15 cellular contexts compared by ENCODE assay signal in genomic region chr1:29934255-29934654, GRCh38.
A peak's percentile ranks its signal among the peaks of the same experiment; 100 is the strongest.
DNase-seq lines count a peak whose midpoint lies in the region; ATAC-seq, FAIRE-seq and TF ChIP-seq lines count a peak whose summit lies in the region.
"Had no signal": no experiment of that assay in that cellular context is flagged by ENCODE, and none has a peak within 500 bp of the region (broad histone marks: within the 10 kb centered on the region; RNA-seq: fewer than 3 reads in every experiment).

No MANE protein-coding gene starts in this region.

- no peak overlapping the region for H4K5ac ChIP-seq in H1 (ENCODE audit: insufficient read length, low read depth, low read length)

- peaks cover 6% of the 10 kb centered on the region for H3K27me3 Mint-ChIP-seq in neural progenitor cell (ENCODE audit: insufficient read depth, low read depth)

- H2BK12ac ChIP-seq in H1 (ENCODE audit: low read depth, low read length) = peak overlapping the region; percentile 85; the same call in 1 of the 2 replicates

- POLR2A ChIA-PET in H1 (lab: Charles Lee; ENCODE audit: partially characterized antibody) = interaction anchor here (1.4 kb wide), 1 partner anchor 148 kb away, joined by 3 read pairs; no protein-coding TSS in a partner anchor

- H2BK20ac ChIP-seq in H1 (ENCODE audit: low read length) = no peak overlapping the region; the same call in 1 of the 2 replicates

- H3K23ac ChIP-seq in H1 (ENCODE audit: insufficient read length) = no peak overlapping the region

- no peak overlapping the region for H2BK5ac ChIP-seq in H1 (ENCODE audit: low read depth, low read length)

- H3K4me2 ChIP-seq in H1 (ENCODE audit: insufficient read depth in 1 of 2, low read depth in 2 of 2, low read length in 2 of 2) = no peak overlapping the region
- no peak overlapping the region for H3K4me2 ChIP-seq in neural progenitor cell

- WGBS in H1 (ENCODE audit: extremely low coverage in 1 of 2, insufficient coverage in 1 of 2, insufficient read length in 1 of 2, insufficient replicate concordance in 2 of 2, low coverage in 1 of 2, low lambda C conversion rate in 2 of 2, missing lambda C conversion rate in 1 of 2), 2 experiments = 96% methylated on average over 4 of the region's 6 CpGs; no CpG with 5 or more reads in 1 of the 2 experiments

- H3K4me1 ChIP-seq in H1 (replicated peaks in 1 of 4; ENCODE audit: control insufficient read depth in 3 of 4, insufficient read depth in 4 of 4, low read length in 3 of 4) = peaks cover 0 to 11% (median 10%) of the 10 kb centered on the region in 4 experiments; a peak in 6 of 7 replicates
- peaks cover 12% of the 10 kb centered on the region for H3K4me1 ChIP-seq in neural progenitor cell
- H3K4me1 ChIP-seq: HAP-1 had no signal

- peaks cover 37% of the 10 kb centered on the region for H3K4me1 Mint-ChIP-seq in neural progenitor cell
- H3K4me1 Mint-ChIP-seq: B cell had no signal

- TF ChIP-seq RAD21 in H1 (IDR thresholded peaks at IDR 0.05 in 1 of 2, conservative IDR thresholded peaks at IDR 0.05 in 1 of 2; ENCODE audit: low read depth in 2 of 2, low read length in 2 of 2) = no peak

- H3K14ac ChIP-seq in H1 (ENCODE audit: insufficient read length) = no peak overlapping the region

- TF ChIP-seq EP300 in H1 (IDR thresholded peaks at IDR 0.05; ENCODE audit: borderline replicate concordance in 1 of 2, low read depth in 2 of 2, low read length in 2 of 2) = no peak

- H4K91ac ChIP-seq in H1 (replicated peaks; ENCODE audit: insufficient read length, low read length) = peak overlapping the region; percentile 38

- no peak overlapping the region for H3K56ac ChIP-seq in H1 (replicated peaks; ENCODE audit: insufficient read length, low read depth, low read length)

- H3K4ac ChIP-seq in H1 (replicated peaks; ENCODE audit: insufficient read length, low read depth, low read length) = no peak overlapping the region

- ATAC-seq in HG03571 (IDR thresholded peaks at IDR 0.05; ENCODE audit: unreplicated experiment) = no peak
- ATAC-seq: CD8-positive, alpha-beta T cell; GM12878 had no signal

- H3K36me3 Mint-ChIP-seq in neural progenitor cell = no peaks in the 10 kb centered on the region
- H3K36me3 Mint-ChIP-seq: CD8-positive, alpha-beta T cell had no signal

- no peak overlapping the region for H2BK120ac ChIP-seq in H1 (replicated peaks; ENCODE audit: low read depth, low read length)

- no peak for FAIRE-seq in H1 (lab: Jason Lieb, UNC)
- FAIRE-seq: GM12878 had no signal

- H3K9ac ChIP-seq in H1 (replicated peaks in 1 of 4; ENCODE audit: extremely low read depth in 1 of 4, low read depth in 3 of 4, low read length in 3 of 4) (no peak overlapping the region), neural progenitor cell (no peak overlapping the region)

- H3K4me3 ChIP-seq in MG63 (no peak overlapping the region), H1 (ENCODE audit: extremely low read depth in 1 of 4, insufficient read depth in 2 of 4, low read depth in 3 of 4, low read length in 4 of 4) (no peak overlapping the region), neural progenitor cell (no peak overlapping the region)
- H3K4me3 ChIP-seq: BLaER1 treated with 17β-estradiol and CSF1 and Interleukin-3, amounts not matched to agents 10 nM and 100 nM; GM12878; HAP-1 had no signal

- H3K4me3 Mint-ChIP-seq in neural progenitor cell = no peak overlapping the region
- H3K4me3 Mint-ChIP-seq: B cell; CD8-positive, alpha-beta T cell had no signal

- H3K9me3 Mint-ChIP-seq in neural progenitor cell = no peaks in the 10 kb centered on the region
- H3K9me3 Mint-ChIP-seq: CD8-positive, alpha-beta T cell had no signal

- H3K9me3 ChIP-seq in MG63 = no peaks in the 10 kb centered on the region
- no peaks in the 10 kb centered on the region for H3K9me3 ChIP-seq in H1 (ENCODE audit: insufficient read depth in 2 of 2, low read depth in 1 of 2, low read length in 1 of 2)
- H3K9me3 ChIP-seq in neural progenitor cell (ENCODE audit: low read depth) = no peaks in the 10 kb centered on the region
- H3K9me3 ChIP-seq: BLaER1 treated with 17β-estradiol and CSF1 and Interleukin-3, amounts not matched to agents 10 nM and 100 nM; HAP-1 had no signal

- no peak overlapping the region for H2AK5ac ChIP-seq in H1 (ENCODE audit: low read depth, low read length)

- peak overlapping the region; percentile 90 for H3K27ac Mint-ChIP-seq in neural progenitor cell
- H3K27ac Mint-ChIP-seq: B cell; CD8-positive, alpha-beta T cell had no signal

- CTCF ChIA-PET in H1 (lab: Charles Lee; ENCODE audit: partially characterized antibody) = interaction anchor here (0.6 to 1.4 kb wide), 4 partner anchors 10 to 366 kb away, joined by 3 read pairs; no protein-coding TSS in a partner anchor

- DNase-seq in Daoy (ENCODE audit: low read depth) (peak; percentile 32), MG63 (peak; percentile 33), H1 (ENCODE audit: low read depth in 1 of 2, low spot score in 2 of 2) (no peak), neural progenitor cell (ENCODE audit: low spot score) (no peak), NCI-H2171 treated with DMSO at 0.1 percent for 48 hours (lab: John Stamatoyannopoulos, UW) (no peak)
- no peak for DNase-seq in activated naive CD4-positive, alpha-beta T cell treated with Interleukin-2 at 50 U/mL for 16 hours
- DNase-seq: Calu3; CD8-positive, alpha-beta T cell; DMS79 treated with DMSO at 0.1 percent for 48 hours; EL had no signal

- TF ChIP-seq CTCF in H1 (IDR thresholded peaks at IDR 0.05; ENCODE audit: control extremely low read depth in 1 of 3, insufficient read depth in 1 of 3, low read depth in 1 of 3, low read length in 3 of 3) (no peak), neural progenitor cell (IDR thresholded peaks at IDR 0.05) (no peak)

- H3K79me2 ChIP-seq in H1 (ENCODE audit: control insufficient read depth in 1 of 2, insufficient read depth in 2 of 2, low read length in 2 of 2) = no peaks in the 10 kb centered on the region
- no peaks in the 10 kb centered on the region for H3K79me2 ChIP-seq in neural progenitor cell (ENCODE audit: low read depth)

- H3K36me3 ChIP-seq in MG63 (no peaks in the 10 kb centered on the region), H1 (ENCODE audit: control insufficient read depth in 2 of 4, insufficient read depth in 4 of 4, low read length in 3 of 4) (no peaks in the 10 kb centered on the region), neural progenitor cell (no peaks in the 10 kb centered on the region)
- H3K36me3 ChIP-seq: BLaER1 treated with 17β-estradiol and CSF1 and Interleukin-3, amounts not matched to agents 10 nM and 100 nM; HAP-1 had no signal

- no peaks in the 10 kb centered on the region for H3F3A ChIP-seq in neural progenitor cell (ENCODE audit: low read depth)

- no peak overlapping the region for H3K27ac ChIP-seq in H1 (ENCODE audit: low read depth, low read length)
- H3K27ac ChIP-seq in neural progenitor cell = no peak overlapping the region

- H3K79me1 ChIP-seq in H1 (ENCODE audit: low read depth, low read length) = no peaks in the 10 kb centered on the region

- H3K27me3 ChIP-seq in MG63 = no peaks in the 10 kb centered on the region
- H3K27me3 ChIP-seq in H1 (replicated peaks in 1 of 4; ENCODE audit: control insufficient read depth in 3 of 4, extremely low read depth in 1 of 4, insufficient read depth in 3 of 4, low read length in 3 of 4) = no peaks in the 10 kb centered on the region; a peak in 1 of 7 replicates
- H3K27me3 ChIP-seq in neural progenitor cell = no peaks in the 10 kb centered on the region
- H3K27me3 ChIP-seq: BLaER1 treated with 17β-estradiol and CSF1 and Interleukin-3, amounts not matched to agents 10 nM and 100 nM had no signal

- no peak overlapping the region for H2BK15ac ChIP-seq in H1 (ENCODE audit: low read length)

- no peaks in the 10 kb centered on the region; the same call in 1 of the 2 replicates for H3K23me2 ChIP-seq in H1 (ENCODE audit: low read depth, low read length)

- no peak for TF ChIP-seq POLR2A in H1 (IDR thresholded peaks at IDR 0.05; ENCODE audit: control extremely low read depth in 1 of 2, low read depth in 2 of 2, low read length in 2 of 2)

- H2AFZ ChIP-seq in H1 (ENCODE audit: low read length) (no peak overlapping the region), neural progenitor cell (replicated peaks) (no peak overlapping the region)

- H4K20me1 ChIP-seq in H1 (replicated peaks in 1 of 2; ENCODE audit: control insufficient read depth in 1 of 2, insufficient read depth in 2 of 2, low read length in 2 of 2) (no peaks in the 10 kb centered on the region), neural progenitor cell (ENCODE audit: low read depth) (no peaks in the 10 kb centered on the region)
- H4K20me1 ChIP-seq: BLaER1 treated with 17β-estradiol and CSF1 and Interleukin-3, amounts not matched to agents 10 nM and 100 nM had no signal

- H4K8ac ChIP-seq in H1 (ENCODE audit: extremely low read depth, insufficient read depth, low read length) = no peak overlapping the region; the same call in 1 of the 2 replicates

- H3K18ac ChIP-seq in H1 (ENCODE audit: extremely low read depth, low read length) = no peak overlapping the region

TF ChIP-seq in H1, 55 proteins besides CTCF, POLR2A, EP300 and RAD21 (continues in another document):
- TF ChIP-seq CHD1 (IDR thresholded peaks at IDR 0.05; ENCODE audit: low read depth, low read length) (no peak), HDAC2 (IDR thresholded peaks at IDR 0.05; ENCODE audit: borderline replicate concordance in 1 of 2, low read depth in 2 of 2, low read length in 2 of 2) (no peak), KDM1A (IDR thresholded peaks at IDR 0.05; ENCODE audit: borderline replicate concordance, low read length) (no peak), EGR1 (IDR thresholded peaks at IDR 0.05; ENCODE audit: borderline replicate concordance, low read depth, low read length) (no peak), RNF2 (IDR thresholded peaks at IDR 0.05; ENCODE audit: borderline replicate concordance, low read depth, low read length, missing control alignments, poor library complexity, severe bottlenecking) (no peak), EZH2 (IDR thresholded peaks at IDR 0.05; ENCODE audit: low read depth, low read length, severe bottlenecking) (no peak), SUZ12 (IDR thresholded peaks at IDR 0.05; ENCODE audit: low read length) (no peak), BCL11A (IDR thresholded peaks at IDR 0.05; ENCODE audit: low read depth in 2 of 2, low read length in 2 of 2) (no peak), GTF2F1 (IDR thresholded peaks at IDR 0.05; ENCODE audit: borderline replicate concordance, low read depth, low read length) (no peak), FOSL1 (IDR thresholded peaks at IDR 0.05; ENCODE audit: insufficient read depth, low read depth, low read length) (no peak)

Comparison
In these comparisons a context has a peak if more than half of its experiments do, and no peak if none do; other contexts are left out.
1. DNase-seq: peak in Daoy (single experiment) and MG63 (single experiment); none in H1 (0 of 2), neural progenitor cell (single experiment), NCI-H2171 treated with DMSO at 0.1 percent for 48 hours (single experiment) and activated naive CD4-positive, alpha-beta T cell treated with Interleukin-2 at 50 U/mL for 16 hours (single experiment).